ENCODE assay signal across 8 cellular contexts in genomic region chr10:107814865-107815487, GRCh38.
DNase-seq lines count a peak whose midpoint lies in the region; ATAC-seq and TF ChIP-seq lines count a peak whose summit lies in the region.

No MANE protein-coding gene starts in this region.

- H3K79me2 ChIP-seq in DOHH2 (ENCODE audit: control insufficient read depth, low read length) (no peaks in the 10 kb centered on the region), GM23248 (ENCODE audit: insufficient read depth) (no peaks in the 10 kb centered on the region)

- no peaks in the 10 kb centered on the region for H3K4me1 ChIP-seq in DOHH2 (ENCODE audit: control insufficient read depth, low read length)
- no peaks in the 10 kb centered on the region for H3K4me1 ChIP-seq in GM23248 (ENCODE audit: insufficient read depth)
- no peaks in the 10 kb centered on the region for H3K4me1 ChIP-seq in breast epithelium

- WGBS in GM23248 (ENCODE audit: low coverage in 1 of 2, low lambda C conversion rate in 2 of 2, missing lambda C conversion rate in 2 of 2), 2 experiments, result 17 to 24% methylated on average over 6 of the region's 6 CpGs

- 0 out of 2 replicates have a peak overlapping the region, but pooled peaks have one; percentile 32 for H2AFZ ChIP-seq in GM23248

- H3K9ac ChIP-seq in GM23248, result no peak overlapping the region

- in situ Hi-C loops in GM23248 (cut with MboI), result loop anchor here (10.0 to 25.0 kb wide), 2 partner anchors 410 to 1103 kb away; no protein-coding TSS in a partner anchor

- TF ChIP-seq CTCF in DOHH2 (IDR thresholded peaks at IDR 0.05; ENCODE audit: low read depth, low read length, poor library complexity, severe bottlenecking) (peak; percentile 61), breast epithelium (IDR thresholded peaks at IDR 0.05) (peak in 2 of 3 donors; percentile 33 to 50)

- H3F3A ChIP-seq in DOHH2 (ENCODE audit: control insufficient read depth, insufficient read depth), result no peaks in the 10 kb centered on the region
- no peaks in the 10 kb centered on the region for H3F3A ChIP-seq in GM23248 (ENCODE audit: insufficient read depth)

- H3K27me3 ChIP-seq in DOHH2 (ENCODE audit: control insufficient read depth, low read length), result no peaks in the 10 kb centered on the region
- H3K27me3 ChIP-seq in GM23248 (replicated peaks; ENCODE audit: insufficient read depth), result no peaks in the 10 kb centered on the region
- H3K27me3 ChIP-seq in breast epithelium, result no peaks in the 10 kb centered on the region

- no peaks in the 10 kb centered on the region for H3K36me3 ChIP-seq in DOHH2 (ENCODE audit: control insufficient read depth, low read length)
- H3K36me3 ChIP-seq in GM23248 (ENCODE audit: low read depth), result no peaks in the 10 kb centered on the region
- H3K36me3 ChIP-seq in breast epithelium, result no peaks in the 10 kb centered on the region

- no peak for TF ChIP-seq POLR2A in breast epithelium (IDR thresholded peaks at IDR 0.05)

- no peaks in the 10 kb centered on the region for H3K9me2 ChIP-seq in DOHH2 (replicated peaks; ENCODE audit: control insufficient read depth, low read length)
- no peaks in the 10 kb centered on the region for H3K9me2 ChIP-seq in GM23248 (ENCODE audit: insufficient read depth)

- no peaks in the 10 kb centered on the region for H3K9me3 ChIP-seq in DOHH2 (ENCODE audit: control insufficient read depth, insufficient read depth, low read length)
- no peaks in the 10 kb centered on the region for H3K9me3 ChIP-seq in GM23248 (ENCODE audit: low read depth)
- H3K9me3 ChIP-seq in breast epithelium, result no peaks in the 10 kb centered on the region

- no peak for ATAC-seq in GM21447 (IDR thresholded peaks at IDR 0.05; ENCODE audit: unreplicated experiment)
- no peak for ATAC-seq in activated T-helper 17 cell treated with anti-CD3 and anti-CD28 coated beads, Interleukin-2, amount 50 U/mL, for 72 hours (replicated peaks)

- no peak overlapping the region for H3K4me3 Mint-ChIP-seq in activated T-helper 17 cell treated with anti-CD3 and anti-CD28 coated beads, Interleukin-2, amount 50 U/mL, for 72 hours

- no peak overlapping the region for H3K27ac ChIP-seq in DOHH2 (ENCODE audit: low read depth, low read length)
- no peak overlapping the region for H3K27ac ChIP-seq in GM23248
- H3K27ac ChIP-seq in breast epithelium, result no peak overlapping the region

- H3K4me2 ChIP-seq in DOHH2 (ENCODE audit: low read length) (no peak overlapping the region), GM23248 (ENCODE audit: unreplicated experiment) (no peak overlapping the region)

- H3K36me3 Mint-ChIP-seq in activated T-helper 17 cell treated with anti-CD3 and anti-CD28 coated beads, Interleukin-2, amount 50 U/mL, for 72 hours (ENCODE audit: low read depth), result no peaks in the 10 kb centered on the region

- peaks cover 13% of the 10 kb centered on the region for H3K9me3 Mint-ChIP-seq in activated T-helper 17 cell treated with anti-CD3 and anti-CD28 coated beads, Interleukin-2, amount 50 U/mL, for 72 hours

- peak; percentile 82 for DNase-seq in GM23248
- peak; percentile 29 for DNase-seq in NCI-H2171 treated with DMSO at 0.1 percent for 48 hours (lab: John Stamatoyannopoulos, UW)
- DNase-seq in breast epithelium (ENCODE audit: low spot score in 2 of 2), result no peak
- DNase-seq in left kidney (ENCODE audit: low read depth, low spot score), result peak; percentile 90
- DNase-seq in T-helper 1 cell, result no peak

- H3K27me3 Mint-ChIP-seq in activated T-helper 17 cell treated with anti-CD3 and anti-CD28 coated beads, Interleukin-2, amount 50 U/mL, for 72 hours, result no peaks in the 10 kb centered on the region

- H3K27ac Mint-ChIP-seq in activated T-helper 17 cell treated with anti-CD3 and anti-CD28 coated beads, Interleukin-2, amount 50 U/mL, for 72 hours, result no peak overlapping the region

- intact Hi-C loops in breast epithelium (cut with DNase I; ENCODE audit: low total_unique reads), result no loop called here

- H3K4me3 ChIP-seq in DOHH2 (ENCODE audit: low read length) (no peak overlapping the region), GM23248 (no peak overlapping the region), breast epithelium (no peak overlapping the region)

- H3K4me1 Mint-ChIP-seq in activated T-helper 17 cell treated with anti-CD3 and anti-CD28 coated beads, Interleukin-2, amount 50 U/mL, for 72 hours, result no peaks in the 10 kb centered on the region

- H4K20me1 ChIP-seq in DOHH2 (ENCODE audit: control insufficient read depth, insufficient read depth, low read depth, low read length) (no peaks in the 10 kb centered on the region), GM23248 (ENCODE audit: insufficient read depth) (no peaks in the 10 kb centered on the region)

Comparison
In these comparisons a context has a peak if more than half of its experiments do, and no peak if none do; other contexts are left out.
1. DNase-seq: peak in GM23248 (single experiment), NCI-H2171 treated with DMSO at 0.1 percent for 48 hours (single experiment) and left kidney (single experiment); none in breast epithelium (0 of 2) and T-helper 1 cell (0 of 5).